ENCODE assay signal across 17 cellular contexts in genomic region chr4:138347561-138347960, GRCh38.
DNase-seq lines count a peak whose midpoint lies in the region; ATAC-seq and TF ChIP-seq lines count a peak whose summit lies in the region.
"Had no signal": no experiment of that assay in that cellular context is flagged by ENCODE, and none has a peak within 500 bp of the region (broad histone marks: within the 10 kb centered on the region; RNA-seq: fewer than 3 reads in every experiment).

No MANE protein-coding gene starts in this region.

- H3K4me1 Mint-ChIP-seq in activated naive CD8-positive, alpha-beta T cell treated with anti-CD3 and anti-CD28 coated beads for 36 hours = peaks cover 13% of the 10 kb centered on the region
- H3K4me1 Mint-ChIP-seq: CD8-positive, alpha-beta memory T cell had no signal

- no peak overlapping the region for H3K4me3 ChIP-seq in upper lobe of left lung
- H3K4me3 ChIP-seq: BLaER1 treated with 17β-estradiol and CSF1 and Interleukin-3, amounts not matched to agents 10 nM and 100 nM had no signal

- H3K27me3 Mint-ChIP-seq in activated naive CD8-positive, alpha-beta T cell treated with anti-CD3 and anti-CD28 coated beads for 36 hours = no peaks in the 10 kb centered on the region
- H3K27me3 Mint-ChIP-seq: CD8-positive, alpha-beta memory T cell had no signal

- H3K4me3 Mint-ChIP-seq in activated naive CD8-positive, alpha-beta T cell treated with anti-CD3 and anti-CD28 coated beads for 36 hours = no peak overlapping the region
- H3K4me3 Mint-ChIP-seq: CD8-positive, alpha-beta memory T cell; HFFc6 had no signal

- no peaks in the 10 kb centered on the region for H3K27me3 ChIP-seq in foreskin keratinocyte
- H3K27me3 ChIP-seq in upper lobe of left lung = no peaks in the 10 kb centered on the region

- TF ChIP-seq CTCF in VCaP (conservative IDR thresholded peaks at IDR 0.05) = no peak
- TF ChIP-seq CTCF in foreskin keratinocyte (conservative IDR thresholded peaks at IDR 0.05) = no peak
- no peak for TF ChIP-seq CTCF in upper lobe of left lung (IDR thresholded peaks at IDR 0.05)

- no peaks in the 10 kb centered on the region for H3K36me3 Mint-ChIP-seq in activated naive CD8-positive, alpha-beta T cell treated with anti-CD3 and anti-CD28 coated beads for 36 hours
- H3K36me3 Mint-ChIP-seq: CD8-positive, alpha-beta memory T cell had no signal

- no peaks in the 10 kb centered on the region for H3K9me3 ChIP-seq in upper lobe of left lung

- no peak for TF ChIP-seq POLR2A in upper lobe of left lung (IDR thresholded peaks at IDR 0.05)

- no peak overlapping the region for H3K27ac Mint-ChIP-seq in activated naive CD8-positive, alpha-beta T cell treated with anti-CD3 and anti-CD28 coated beads for 36 hours
- H3K27ac Mint-ChIP-seq: CD8-positive, alpha-beta memory T cell; HFFc6 had no signal

- no peak for TF ChIP-seq EP300 in upper lobe of left lung (IDR thresholded peaks at IDR 0.05)

- intact Hi-C loops in cardiac septum (cut with DNase I) = no loop called here

- no peaks in the 10 kb centered on the region for H3K36me3 ChIP-seq in upper lobe of left lung
- H3K36me3 ChIP-seq: BLaER1 treated with 17β-estradiol and CSF1 and Interleukin-3, amounts not matched to agents 10 nM and 100 nM had no signal

- DNase-seq in NCI-H146 (lab: John Stamatoyannopoulos, UW) (peak; percentile 10), NCI-H146 treated with DMSO at 0.1 percent for 48 hours (lab: John Stamatoyannopoulos, UW; ENCODE audit: unreplicated experiment) (no peak), foreskin keratinocyte (no peak), cardiac septum (ENCODE audit: low spot score) (no peak), upper lobe of left lung (no peak)
- no peak for DNase-seq in activated naive CD8-positive, alpha-beta T cell treated with anti-CD3 and anti-CD28 coated beads for 36 hours
- DNase-seq: CD8-positive, alpha-beta memory T cell; HFFc6; Karpas-422; NCI-H1105; NCI-H187; NCI-H345; NCI-H526 treated with DMSO at 0.1 percent for 48 hours; RPMI8226 had no signal

- ATAC-seq in foreskin keratinocyte (no peak), HG02884 (IDR thresholded peaks at IDR 0.05; ENCODE audit: unreplicated experiment) (no peak), upper lobe of left lung (ENCODE audit: low FRiP score in 2 of 2) (no peak)

- peaks cover 7% of the 10 kb centered on the region for H3K4me1 ChIP-seq in foreskin keratinocyte
- H3K4me1 ChIP-seq in upper lobe of left lung = no peaks in the 10 kb centered on the region

- H3K27ac ChIP-seq in VCaP (peak overlapping the region; percentile 68), foreskin keratinocyte (peak overlapping the region; percentile 30), upper lobe of left lung (no peak overlapping the region)

- peaks cover 4% of the 10 kb centered on the region for H3K9me3 Mint-ChIP-seq in activated naive CD8-positive, alpha-beta T cell treated with anti-CD3 and anti-CD28 coated beads for 36 hours
- H3K9me3 Mint-ChIP-seq: HFFc6 had no signal

Comparison
In these comparisons a context has a peak if more than half of its experiments do, and no peak if none do; other contexts are left out.
1. H3K27ac ChIP-seq: peak in VCaP (single experiment) and foreskin keratinocyte (single experiment); none in upper lobe of left lung (0 of 4).